12 cellular contexts compared by ENCODE assay signal in genomic region chr16:14378131-14378551, GRCh38.
DNase-seq lines count a peak whose midpoint lies in the region; ATAC-seq, FAIRE-seq and TF ChIP-seq lines count a peak whose summit lies in the region.
"Had no signal": no experiment of that assay in that cellular context is flagged by ENCODE, and none has a peak within 500 bp of the region (broad histone marks: within the 10 kb centered on the region; RNA-seq: fewer than 3 reads in every experiment).

No MANE protein-coding gene starts in this region.

- no peak for TF ChIP-seq POLR2A in prostate gland (IDR thresholded peaks at IDR 0.05)

- no peaks in the 10 kb centered on the region for H3K9me3 ChIP-seq in subcutaneous abdominal adipose tissue (ENCODE audit: control insufficient read depth in 5 of 5, low read length in 5 of 5)
- no peaks in the 10 kb centered on the region for H3K9me3 ChIP-seq in prostate gland
- H3K9me3 ChIP-seq in mesenchymal stem cell (ENCODE audit: control insufficient read depth, low read length), result no peaks in the 10 kb centered on the region

- TF ChIP-seq CTCF in prostate gland (IDR thresholded peaks at IDR 0.05), result no peak

- H3K36me3 ChIP-seq in subcutaneous abdominal adipose tissue (ENCODE audit: control insufficient read depth in 5 of 5, insufficient read depth in 5 of 5, low read length in 5 of 5) (no peaks in the 10 kb centered on the region), prostate gland (no peaks in the 10 kb centered on the region), mesenchymal stem cell (ENCODE audit: control insufficient read depth in 1 of 2, insufficient read depth in 2 of 2, low read depth in 1 of 2, low read length in 2 of 2) (peaks cover 0 to 4% of the 10 kb centered on the region in 2 experiments)

- H3K23ac ChIP-seq in mesenchymal stem cell (ENCODE audit: low read length in 2 of 2), result no peak overlapping the region

- H4K8ac ChIP-seq in mesenchymal stem cell (ENCODE audit: low read length), result no peak overlapping the region

- H2BK120ac ChIP-seq in mesenchymal stem cell (ENCODE audit: low read depth, low read length), result no peak overlapping the region

- H3K18ac ChIP-seq in mesenchymal stem cell (ENCODE audit: low read depth in 1 of 2, low read length in 2 of 2), result no peak overlapping the region

- H3K4me3 ChIP-seq in subcutaneous abdominal adipose tissue (ENCODE audit: low read depth in 1 of 5, low read length in 5 of 5) (no peak overlapping the region), prostate gland (no peak overlapping the region), mesenchymal stem cell (ENCODE audit: insufficient read depth in 1 of 2, low read depth in 1 of 2, low read length in 2 of 2) (no peak overlapping the region)

- H3K27me3 ChIP-seq in subcutaneous abdominal adipose tissue (ENCODE audit: control insufficient read depth in 5 of 5, insufficient read depth in 4 of 5, low read length in 5 of 5) (peaks cover 0 to 3% (median 0%) of the 10 kb centered on the region in 5 donors), prostate gland (replicated peaks; ENCODE audit: insufficient read depth) (no peaks in the 10 kb centered on the region), mesenchymal stem cell (ENCODE audit: control insufficient read depth in 1 of 2, insufficient read depth in 1 of 2, low read length in 2 of 2) (no peaks in the 10 kb centered on the region)

- 18% methylated on average over 4 of the region's 4 CpGs for WGBS in prostate gland
- 84% methylated on average over 3 of the region's 4 CpGs for WGBS in mesenchymal stem cell

- no peak overlapping the region for H3K14ac ChIP-seq in mesenchymal stem cell (ENCODE audit: low read length in 2 of 2)

- no peak overlapping the region for H3K4me2 ChIP-seq in mesenchymal stem cell (ENCODE audit: low read length, poor library complexity, severe bottlenecking)

- no peak overlapping the region for H4K91ac ChIP-seq in mesenchymal stem cell (ENCODE audit: low read length)

- H3K4ac ChIP-seq in mesenchymal stem cell (ENCODE audit: low read depth in 1 of 2, low read length in 2 of 2), result no peak overlapping the region

- no peak overlapping the region for H2BK12ac ChIP-seq in mesenchymal stem cell (ENCODE audit: low read length in 2 of 2)

- no peak overlapping the region for H2AFZ ChIP-seq in mesenchymal stem cell (ENCODE audit: low read depth, low read length)

- no peak overlapping the region for H3K9ac ChIP-seq in subcutaneous abdominal adipose tissue (ENCODE audit: low read length in 5 of 5)
- H3K9ac ChIP-seq in mesenchymal stem cell (ENCODE audit: low read length), result no peak overlapping the region

- no peak overlapping the region for H2AK5ac ChIP-seq in mesenchymal stem cell (ENCODE audit: low read length, severe bottlenecking)

- intact Hi-C loops in prostate gland (cut with DNase I), result no loop called here

- H3K27ac ChIP-seq in subcutaneous abdominal adipose tissue (ENCODE audit: low read depth, low read length) (peak overlapping the region; percentile 70), prostate gland (no peak overlapping the region), mesenchymal stem cell (ENCODE audit: low read length, poor library complexity, severe bottlenecking) (no peak overlapping the region)
- H3K27ac ChIP-seq: 22Rv1 had no signal

- FAIRE-seq in RCC 7860 (lab: Jason Lieb, UNC), result no peak

- H2BK15ac ChIP-seq in mesenchymal stem cell (ENCODE audit: low read depth, poor library complexity, severe bottlenecking), result no peak overlapping the region

- no peaks in the 10 kb centered on the region for H3K79me1 ChIP-seq in mesenchymal stem cell (replicated peaks; ENCODE audit: low read length, poor library complexity, severe bottlenecking)

- ATAC-seq in esophagus mucosa, result peak; percentile 84

- H2BK5ac ChIP-seq in mesenchymal stem cell (ENCODE audit: low read depth, low read length, poor library complexity, severe bottlenecking), result no peak overlapping the region

- DNase-seq in DMS153 (lab: John Stamatoyannopoulos, UW) (peak; percentile 49), DMS153 treated with DMSO at 0.1 percent for 48 hours (lab: John Stamatoyannopoulos, UW; ENCODE audit: unreplicated experiment) (no peak), NCI-H69 (lab: John Stamatoyannopoulos, UW) (peak; percentile 74), prostate gland (ENCODE audit: low spot score) (no peak), RCC 7860 (ENCODE audit: low spot score) (no peak), mesenchymal stem cell (no peak)
- DNase-seq: hippocampal formation, NCI-H510A, T-helper 9 cell had no signal

- peaks cover 0 to 44% (median 27%) of the 10 kb centered on the region in 5 donors for H3K4me1 ChIP-seq in subcutaneous abdominal adipose tissue (ENCODE audit: control insufficient read depth in 5 of 5, insufficient read depth in 5 of 5, low read length in 5 of 5)
- no peaks in the 10 kb centered on the region for H3K4me1 ChIP-seq in prostate gland (replicated peaks)
- H3K4me1 ChIP-seq in mesenchymal stem cell (ENCODE audit: control insufficient read depth, insufficient read depth, low read depth, low read length), result peaks cover 16% of the 10 kb centered on the region

Comparison
In these comparisons a context has a peak if more than half of its experiments do, and no peak if none do; other contexts are left out.
1. DNase-seq: peak in DMS153 (single experiment) and NCI-H69 (single experiment); none in DMS153 treated with DMSO at 0.1 percent for 48 hours (single experiment), prostate gland (single experiment), RCC 7860 (single experiment) and mesenchymal stem cell (single experiment).